Comparison of ENCODE assay signal across 8 cellular contexts in the genomic region with DNA sequence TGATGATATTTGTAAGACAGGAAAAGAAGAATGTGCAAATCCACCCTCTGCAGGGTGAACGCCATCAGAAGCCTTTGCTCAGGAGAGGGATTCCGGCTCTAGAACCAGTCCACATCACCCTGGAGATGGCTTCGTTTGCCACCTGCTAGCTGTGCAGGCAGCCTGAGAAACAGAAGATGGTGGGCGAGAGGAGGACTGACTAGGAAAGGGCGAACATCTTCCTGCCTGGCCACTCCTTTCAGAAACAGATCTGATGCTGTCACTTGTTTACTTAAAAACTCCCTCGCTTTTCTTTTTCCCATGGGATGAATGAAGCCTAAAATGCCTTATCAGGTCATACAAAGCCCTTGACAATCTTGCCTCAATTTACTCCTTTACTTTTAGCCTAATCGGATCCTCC. TPM values are rescaled to one million over a fixed set of nuclear protein-coding genes. Genes with fewer than 3 reads are reported as not detected.
DNase-seq lines count a peak whose midpoint lies in the region; ATAC-seq and TF ChIP-seq lines count a peak whose summit lies in the region.

No MANE protein-coding gene starts in this region.

- no peaks in the 10 kb centered on the region for H3K9me3 ChIP-seq in WERI-Rb-1 (ENCODE audit: severe bottlenecking)

- no peak for DNase-seq in activated T-cell treated with anti-CD3 and anti-CD28 coated beads, Interleukin-2, amount 50 U/mL, for 4 hours
- DNase-seq in activated T-cell treated with anti-CD3 and anti-CD28 coated beads, Interleukin-2, amount 50 U/mL, for 1 hour, result no peak
- DNase-seq in WERI-Rb-1 (no peak), glomerular visceral epithelial cell (ENCODE audit: extremely low spot score) (peak; percentile 21), GM03348 (ENCODE audit: low spot score) (no peak), NCI-H2196 treated with DMSO at 0.1 percent for 48 hours (lab: John Stamatoyannopoulos, UW; ENCODE audit: unreplicated experiment) (no peak), HuH-7.5 (ENCODE audit: low spot score) (no peak)

- H3K36me3 Mint-ChIP-seq in activated T-cell treated with anti-CD3 and anti-CD28 coated beads, Interleukin-2, amount 50 U/mL, for 4 hours (ENCODE audit: insufficient read depth), result peaks cover 11% of the 10 kb centered on the region

- H3K4me3 ChIP-seq in WERI-Rb-1 (ENCODE audit: low read depth, low read length) (peak overlapping the region; percentile 70), skin epidermis (peak overlapping the region; percentile 74 to 98 (median 85))

- ATAC-seq in activated T-cell treated with anti-CD3 and anti-CD28 coated beads, Interleukin-2, amount 50 U/mL, for 4 hours, result no peak

- H3K4me3 Mint-ChIP-seq in activated T-cell treated with anti-CD3 and anti-CD28 coated beads, Interleukin-2, amount 50 U/mL, for 4 hours, result peak overlapping the region; percentile 91

- peaks cover 59% of the 10 kb centered on the region for H3K4me1 Mint-ChIP-seq in activated T-cell treated with anti-CD3 and anti-CD28 coated beads, Interleukin-2, amount 50 U/mL, for 4 hours (ENCODE audit: low read depth)

- H3K27me3 Mint-ChIP-seq in activated T-cell treated with anti-CD3 and anti-CD28 coated beads, Interleukin-2, amount 50 U/mL, for 4 hours (ENCODE audit: low read depth), result no peaks in the 10 kb centered on the region

- no peaks in the 10 kb centered on the region for H3K27me3 ChIP-seq in WERI-Rb-1 (ENCODE audit: insufficient read depth, low read depth, severe bottlenecking)

- H3K36me3 ChIP-seq in WERI-Rb-1, result peaks cover 13% of the 10 kb centered on the region; the same call in 1 of the 2 replicates

- no peaks in the 10 kb centered on the region for H3K9me3 Mint-ChIP-seq in activated T-cell treated with anti-CD3 and anti-CD28 coated beads, Interleukin-2, amount 50 U/mL, for 4 hours

- no peak for TF ChIP-seq CTCF in WERI-Rb-1 (IDR thresholded peaks at IDR 0.05; ENCODE audit: low read depth, low read length)

- no peak overlapping the region for H3K27ac ChIP-seq in WERI-Rb-1
- peak overlapping the region in 5 of 21 experiments; percentile 8 to 96 (median 90) for H3K27ac ChIP-seq in skin epidermis

RNA-seq across cellular contexts. Expression of a gene that starts 1.2 kb away (rescaled TPM):
- 10 to 100 TPM; 28.2 to 34.5 (median 32.3) TPM for total RNA-seq in activated T-cell treated with anti-CD3 and anti-CD28 coated beads, Interleukin-2, amount 50 U/mL, for 4 hours

RNA-seq across cellular contexts. Expression of a gene that starts 33.9 kb away (rescaled TPM):
- 10 to 100 TPM; 39.9 to 42.4 (median 41.6) TPM for total RNA-seq in activated T-cell treated with anti-CD3 and anti-CD28 coated beads, Interleukin-2, amount 50 U/mL, for 4 hours

RNA-seq across cellular contexts. Expression of a gene that starts 34.0 kb away (rescaled TPM):
- total RNA-seq in activated T-cell treated with anti-CD3 and anti-CD28 coated beads, Interleukin-2, amount 50 U/mL, for 4 hours, result 10 to 100 TPM; 12.1 to 16.8 (median 12.9) TPM

RNA-seq across cellular contexts. Expression of a gene that starts 58.3 kb away (rescaled TPM):
- not detected for total RNA-seq in activated T-cell treated with anti-CD3 and anti-CD28 coated beads, Interleukin-2, amount 50 U/mL, for 4 hours

RNA-seq across cellular contexts. Expression of a gene that starts 59.7 kb away (rescaled TPM):
- not detected for total RNA-seq in activated T-cell treated with anti-CD3 and anti-CD28 coated beads, Interleukin-2, amount 50 U/mL, for 4 hours
